In genomic region chr11:44575962-44576361, GRCh38 we compare ENCODE assay signal across 14 cellular contexts. TPM values are rescaled to one million over a fixed set of nuclear protein-coding genes. Genes with fewer than 3 reads are reported as not detected.
DNase-seq lines count a peak whose midpoint lies in the region; FAIRE-seq and TF ChIP-seq lines count a peak whose summit lies in the region.
"Had no signal": no experiment of that assay in that cellular context is flagged by ENCODE, and none has a peak within 500 bp of the region (broad histone marks: within the 10 kb centered on the region; RNA-seq: fewer than 3 reads in every experiment).

No MANE protein-coding gene starts in this region.

- H3K27ac Mint-ChIP-seq in activated CD4-positive, alpha-beta T cell treated with anti-CD3 and anti-CD28 coated beads, Interleukin-2, amount 10 ng/mL, durations not matched to agents 7 days and 5 days: peak overlapping the region; percentile 94

- no peak overlapping the region for H2AFZ ChIP-seq in smooth muscle cell (ENCODE audit: low read depth)

- H3K27ac ChIP-seq in KOPT-K1 (ENCODE audit: low read depth, low read length, poor library complexity, severe bottlenecking): peak overlapping the region; percentile 100
- peak overlapping the region; percentile 99 for H3K27ac ChIP-seq in smooth muscle cell (ENCODE audit: low read depth)
- H3K27ac ChIP-seq: A549, coronary artery had no signal

- H3K4me1 ChIP-seq in smooth muscle cell (ENCODE audit: low read depth): peaks cover 20% of the 10 kb centered on the region
- H3K4me1 ChIP-seq: A549, Caco-2 had no signal

- 84% methylated on average over 5 of the region's 5 CpGs for WGBS in smooth muscle cell (ENCODE audit: low lambda C conversion rate)

- no peaks in the 10 kb centered on the region for H3K27me3 ChIP-seq in bronchial epithelial cell (ENCODE audit: control insufficient read depth, insufficient read depth, low read length)
- no peaks in the 10 kb centered on the region for H3K27me3 ChIP-seq in smooth muscle cell (ENCODE audit: low read depth)

- peaks cover 29% of the 10 kb centered on the region for H3K36me3 Mint-ChIP-seq in activated CD4-positive, alpha-beta T cell treated with anti-CD3 and anti-CD28 coated beads, Interleukin-2, amount 10 ng/mL, durations not matched to agents 7 days and 5 days (ENCODE audit: low read depth)

- H3K9me3 Mint-ChIP-seq in activated CD4-positive, alpha-beta T cell treated with anti-CD3 and anti-CD28 coated beads, Interleukin-2, amount 10 ng/mL, durations not matched to agents 7 days and 5 days: no peaks in the 10 kb centered on the region

- no peak for TF ChIP-seq CTCF in bronchial epithelial cell (IDR thresholded peaks at IDR 0.05; ENCODE audit: insufficient read depth, low read length, severe bottlenecking)
- no peak for TF ChIP-seq CTCF in smooth muscle cell (IDR thresholded peaks at IDR 0.05; ENCODE audit: borderline replicate concordance, insufficient read depth, poor library complexity, severe bottlenecking)

- POLR2A ChIA-PET in activated CD4-positive, alpha-beta T cell treated with anti-CD3 and anti-CD28 coated beads, Interleukin-2, amount 10 ng/mL, durations not matched to agents 7 days and 5 days (lab: Charles Lee): no interaction called here

- no peaks in the 10 kb centered on the region for H3F3A ChIP-seq in smooth muscle cell (ENCODE audit: low read depth)

- peaks cover 13% of the 10 kb centered on the region for H4K20me1 ChIP-seq in smooth muscle cell (ENCODE audit: low read depth)

- peak; percentile 98 for FAIRE-seq in bronchial epithelial cell (lab: Jason Lieb, UNC)
- FAIRE-seq: A549 had no signal

- H3K27me3 Mint-ChIP-seq in activated CD4-positive, alpha-beta T cell treated with anti-CD3 and anti-CD28 coated beads, Interleukin-2, amount 10 ng/mL, durations not matched to agents 7 days and 5 days: no peaks in the 10 kb centered on the region

- H3K4me3 Mint-ChIP-seq in activated CD4-positive, alpha-beta T cell treated with anti-CD3 and anti-CD28 coated beads, Interleukin-2, amount 10 ng/mL, durations not matched to agents 7 days and 5 days: no peak overlapping the region

- H3K4me2 ChIP-seq in smooth muscle cell: peak overlapping the region; percentile 81
- H3K4me2 ChIP-seq: A549 had no signal

- CTCF ChIA-PET in activated CD4-positive, alpha-beta T cell treated with anti-CD3 and anti-CD28 coated beads, Interleukin-2, amount 10 ng/mL, durations not matched to agents 7 days and 5 days (lab: Charles Lee): interaction anchor here (1.6 kb wide), 1 partner anchor 41 kb away, joined by 4 read pairs; no protein-coding TSS in a partner anchor

- H3K36me3 ChIP-seq in KOPT-K1 (ENCODE audit: insufficient read depth, low read length) (peaks cover 76% of the 10 kb centered on the region), bronchial epithelial cell (ENCODE audit: control insufficient read depth, insufficient read depth, low read length) (peaks cover 6% of the 10 kb centered on the region), smooth muscle cell (ENCODE audit: low read depth) (no peaks in the 10 kb centered on the region)

- H3K4me1 Mint-ChIP-seq in activated CD4-positive, alpha-beta T cell treated with anti-CD3 and anti-CD28 coated beads, Interleukin-2, amount 10 ng/mL, durations not matched to agents 7 days and 5 days: peaks cover 84% of the 10 kb centered on the region

- H3K4me3 ChIP-seq in bronchial epithelial cell (ENCODE audit: low read depth, low read length) (no peak overlapping the region), smooth muscle cell (no peak overlapping the region)
- H3K4me3 ChIP-seq: A549, coronary artery had no signal

- H3K9me3 ChIP-seq in KOPT-K1 (ENCODE audit: insufficient read depth, low read length, poor library complexity, severe bottlenecking) (no peaks in the 10 kb centered on the region), smooth muscle cell (replicated peaks; ENCODE audit: low read depth) (no peaks in the 10 kb centered on the region)
- H3K9me3 ChIP-seq: A549, Caco-2 had no signal

- DNase-seq in activated CD4-positive, alpha-beta T cell treated with anti-CD3 and anti-CD28 coated beads, Interleukin-2, amount 10 ng/mL, durations not matched to agents 7 days and 5 days: no peak
- no peak for DNase-seq in activated CD4-positive, alpha-beta T cell treated with anti-CD3 and anti-CD28 coated beads for 1 hour
- DNase-seq in bronchial epithelial cell (ENCODE audit: low read depth) (no peak), smooth muscle cell (lab: John Stamatoyannopoulos, UW; ENCODE audit: unreplicated experiment) (no peak), NCI-H69 (lab: John Stamatoyannopoulos, UW) (no peak), GF-D8 (lab: John Stamatoyannopoulos, UW) (no peak), NCI-H2081 (lab: John Stamatoyannopoulos, UW) (no peak)
- DNase-seq: anterior cingulate cortex, Caco-2, GDM1, NCI-H1694 had no signal

- H3K9ac ChIP-seq in smooth muscle cell (ENCODE audit: low read depth): no peak overlapping the region

- H3K79me2 ChIP-seq in smooth muscle cell (ENCODE audit: low read depth): peaks cover 34% of the 10 kb centered on the region

RNA-seq across cellular contexts. Expression of gene CD82, which starts 10.5 kb away (rescaled TPM):
- total RNA-seq in activated CD4-positive, alpha-beta T cell treated with anti-CD3 and anti-CD28 coated beads, Interleukin-2, amount 10 ng/mL, durations not matched to agents 7 days and 5 days: 100 to 1,000 TPM; 126 to 128 TPM
- total RNA-seq in bronchial epithelial cell (48.7 and 84.9 TPM in 2 replicates), smooth muscle cell (43.8 and 58.6 TPM in 2 replicates)
- 252 and 270 TPM in 2 replicates for polyA plus RNA-seq in smooth muscle cell
